Comparison of ENCODE assay signal across 2 cellular contexts in genomic region chr9:112462855-112463254, GRCh38.
A peak's percentile ranks its signal among the peaks of the same experiment; 100 is the strongest.
TF ChIP-seq lines count a peak whose summit lies in the region.

No MANE protein-coding gene starts in this region.

TF ChIP-seq in HEK293, 187 proteins besides CTCF, POLR2A, EP300 and RAD21:
- TF ChIP-seq, protein P1, sequence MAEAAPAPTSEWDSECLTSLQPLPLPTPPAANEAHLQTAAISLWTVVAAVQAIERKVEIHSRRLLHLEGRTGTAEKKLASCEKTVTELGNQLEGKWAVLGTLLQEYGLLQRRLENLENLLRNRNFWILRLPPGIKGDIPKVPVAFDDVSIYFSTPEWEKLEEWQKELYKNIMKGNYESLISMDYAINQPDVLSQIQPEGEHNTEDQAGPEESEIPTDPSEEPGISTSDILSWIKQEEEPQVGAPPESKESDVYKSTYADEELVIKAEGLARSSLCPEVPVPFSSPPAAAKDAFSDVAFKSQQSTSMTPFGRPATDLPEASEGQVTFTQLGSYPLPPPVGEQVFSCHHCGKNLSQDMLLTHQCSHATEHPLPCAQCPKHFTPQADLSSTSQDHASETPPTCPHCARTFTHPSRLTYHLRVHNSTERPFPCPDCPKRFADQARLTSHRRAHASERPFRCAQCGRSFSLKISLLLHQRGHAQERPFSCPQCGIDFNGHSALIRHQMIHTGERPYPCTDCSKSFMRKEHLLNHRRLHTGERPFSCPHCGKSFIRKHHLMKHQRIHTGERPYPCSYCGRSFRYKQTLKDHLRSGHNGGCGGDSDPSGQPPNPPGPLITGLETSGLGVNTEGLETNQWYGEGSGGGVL (tag by site-specific recombination; IDR thresholded peaks at IDR 0.05), result no peak
- no peak for TF ChIP-seq ZNF670 (tag by site-specific recombination; IDR thresholded peaks at IDR 0.05; ENCODE audit: low read depth)
- no peak for TF ChIP-seq ZNF18 (tag by site-specific recombination; IDR thresholded peaks at IDR 0.05)
- no peak for TF ChIP-seq ZNF223 (tag by site-specific recombination; IDR thresholded peaks at IDR 0.05)
- no peak for TF ChIP-seq ZNF621 (tag by site-specific recombination; IDR thresholded peaks at IDR 0.05)
- TF ChIP-seq ZNF530 (tag by site-specific recombination; IDR thresholded peaks at IDR 0.05; ENCODE audit: low read depth), result no peak
- TF ChIP-seq ZNF146 (tag by site-specific recombination; IDR thresholded peaks at IDR 0.05), result peak; percentile 83
- TF ChIP-seq, protein P2, sequence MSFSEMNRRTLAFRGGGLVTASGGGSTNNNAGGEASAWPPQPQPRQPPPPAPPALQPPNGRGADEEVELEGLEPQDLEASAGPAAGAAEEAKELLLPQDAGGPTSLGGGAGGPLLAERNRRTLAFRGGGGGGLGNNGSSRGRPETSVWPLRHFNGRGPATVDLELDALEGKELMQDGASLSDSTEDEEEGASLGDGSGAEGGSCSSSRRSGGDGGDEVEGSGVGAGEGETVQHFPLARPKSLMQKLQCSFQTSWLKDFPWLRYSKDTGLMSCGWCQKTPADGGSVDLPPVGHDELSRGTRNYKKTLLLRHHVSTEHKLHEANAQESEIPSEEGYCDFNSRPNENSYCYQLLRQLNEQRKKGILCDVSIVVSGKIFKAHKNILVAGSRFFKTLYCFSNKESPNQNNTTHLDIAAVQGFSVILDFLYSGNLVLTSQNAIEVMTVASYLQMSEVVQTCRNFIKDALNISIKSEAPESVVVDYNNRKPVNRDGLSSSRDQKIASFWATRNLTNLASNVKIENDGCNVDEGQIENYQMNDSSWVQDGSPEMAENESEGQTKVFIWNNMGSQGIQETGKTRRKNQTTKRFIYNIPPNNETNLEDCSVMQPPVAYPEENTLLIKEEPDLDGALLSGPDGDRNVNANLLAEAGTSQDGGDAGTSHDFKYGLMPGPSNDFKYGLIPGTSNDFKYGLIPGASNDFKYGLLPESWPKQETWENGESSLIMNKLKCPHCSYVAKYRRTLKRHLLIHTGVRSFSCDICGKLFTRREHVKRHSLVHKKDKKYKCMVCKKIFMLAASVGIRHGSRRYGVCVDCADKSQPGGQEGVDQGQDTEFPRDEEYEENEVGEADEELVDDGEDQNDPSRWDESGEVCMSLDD (tag by site-specific recombination; IDR thresholded peaks at IDR 0.05), result no peak

TF ChIP-seq in K562, 482 proteins besides CTCF, POLR2A, EP300 and RAD21:
- TF ChIP-seq RBM25 (IDR thresholded peaks at IDR 0.05; ENCODE audit: low read depth, low read length, severe bottlenecking) (peak; percentile 76), KDM1A (IDR thresholded peaks at IDR 0.05) (peak in 1 of 2 experiments; percentile 51; a peak in 2 of 4 replicates), CBX3 (IDR thresholded peaks at IDR 0.05; ENCODE audit: borderline replicate concordance in 1 of 2, low read length in 2 of 2) (peak in 1 of 2 experiments; percentile 56; a peak in 1 of 3 replicates), LCOR (CRISPR knock-in tag; IDR thresholded peaks at IDR 0.05) (no peak), SOX6 (IDR thresholded peaks at IDR 0.05) (no peak), ZNF146 (CRISPR knock-in tag; IDR thresholded peaks at IDR 0.05; ENCODE audit: unreplicated experiment) (peak; percentile 94), ADNP (tag; IDR thresholded peaks at IDR 0.05) (peak; percentile 50; the same call in 1 of the 2 replicates), BCOR (IDR thresholded peaks at IDR 0.05) (0 out of 2 replicates have a peak, but pooled peaks have one; percentile 9), ZNF24 (IDR thresholded peaks at IDR 0.05) (peak; percentile 59; the same call in 1 of the 2 replicates)
